1 cellular context compared by ENCODE assay signal in genomic region chr20:10783660-10784336, GRCh38.
TF ChIP-seq lines count a peak whose summit lies in the region.

No MANE protein-coding gene starts in this region.

TF ChIP-seq in HepG2, 621 proteins besides CTCF, POLR2A, EP300 and RAD21 (continued from another document):
- TF ChIP-seq ZNF317 (CRISPR knock-in tag; IDR thresholded peaks at IDR 0.05) (0 out of 2 replicates have a peak, but pooled peaks have one; percentile 25), NFIC (IDR thresholded peaks at IDR 0.05; ENCODE audit: low read length) (no peak), ZNF512 (CRISPR knock-in tag; IDR thresholded peaks at IDR 0.05) (no peak), RFX3 (CRISPR knock-in tag; IDR thresholded peaks at IDR 0.05) (peak; percentile 70), MED8 (CRISPR knock-in tag; IDR thresholded peaks at IDR 0.05; ENCODE audit: insufficient replicate concordance) (no peak), ZNF24 (IDR thresholded peaks at IDR 0.05) (no peak), TOPORS (CRISPR knock-in tag; IDR thresholded peaks at IDR 0.05) (no peak), MYNN (CRISPR knock-in tag; IDR thresholded peaks at IDR 0.05; ENCODE audit: low read depth) (no peak), MAFF (IDR thresholded peaks at IDR 0.05; ENCODE audit: low read depth, low read length) (peak; percentile 33; the same call in 1 of the 2 replicates), SNAPC4 (CRISPR knock-in tag; IDR thresholded peaks at IDR 0.05) (0 out of 2 replicates have a peak, but pooled peaks have one; percentile 37), CERS6 (CRISPR knock-in tag; IDR thresholded peaks at IDR 0.05) (no peak), RFX1 (IDR thresholded peaks at IDR 0.05) (peak; percentile 53), MAFK (conservative IDR thresholded peaks at IDR 0.05 in 1 of 2, IDR thresholded peaks at IDR 0.05 in 1 of 2; ENCODE audit: low read length in 2 of 2) (peak; percentile 43 to 54; a peak in 3 of 4 replicates), YEATS2 (CRISPR knock-in tag; IDR thresholded peaks at IDR 0.05; ENCODE audit: borderline replicate concordance) (no peak), PAWR (CRISPR knock-in tag; IDR thresholded peaks at IDR 0.05; ENCODE audit: borderline replicate concordance) (no peak), TFAP4 (IDR thresholded peaks at IDR 0.05; ENCODE audit: borderline replicate concordance, low read depth) (no peak), PRMT3 (CRISPR knock-in tag; IDR thresholded peaks at IDR 0.05; ENCODE audit: borderline replicate concordance, low read depth) (no peak), HINFP (CRISPR knock-in tag; IDR thresholded peaks at IDR 0.05; ENCODE audit: low read depth) (peak; percentile 94)
TF ChIP-seq in HepG2: peak in this region for 9.
